ENCODE assay signal across 1 cellular context in genomic region chr7:120833551-120833950, GRCh38.
TF ChIP-seq lines count a peak whose summit lies in the region.

No MANE protein-coding gene starts in this region.

TF ChIP-seq in neural cell, 6 proteins besides CTCF, POLR2A, EP300 and RAD21 (continued from another document):
- no peak for TF ChIP-seq REST (IDR thresholded peaks at IDR 0.05; ENCODE audit: borderline replicate concordance)
